ENCODE assay signal across 1 cellular context in genomic region chr6:37324131-37325033, GRCh38.
TF ChIP-seq lines count a peak whose summit lies in the region.

No MANE protein-coding gene starts in this region.

TF ChIP-seq in GM12878, 131 proteins besides CTCF, POLR2A, EP300 and RAD21 (continued from another document):
- TF ChIP-seq USF2 (IDR thresholded peaks at IDR 0.05; ENCODE audit: borderline replicate concordance, low read depth, low read length) (no peak), BHLHE40 (IDR thresholded peaks at IDR 0.05; ENCODE audit: borderline replicate concordance in 1 of 2, low read depth in 2 of 2, low read length in 1 of 2) (no peak), ZBTB11 (CRISPR knock-in tag; IDR thresholded peaks at IDR 0.05) (no peak), ZNF207 (IDR thresholded peaks at IDR 0.05; ENCODE audit: borderline replicate concordance) (no peak)
